ENCODE assay signal across 22 cellular contexts in genomic region chr2:120600786-120601185, GRCh38.
"Had no signal": no experiment of that assay in that cellular context is flagged by ENCODE, and none has a peak within 500 bp of the region (broad histone marks: within the 10 kb centered on the region; RNA-seq: fewer than 3 reads in every experiment).

No MANE protein-coding gene starts in this region.

- H3K9me3 ChIP-seq: colonic mucosa, esophagus squamous epithelium, neutrophil, right atrium auricular region, stomach, thoracic aorta had no signal

- H3K27ac ChIP-seq: cardiac muscle cell, colonic mucosa, esophagus squamous epithelium, gastroesophageal sphincter, hepatocyte, neutrophil, right atrium auricular region, stomach, thoracic aorta had no signal

- DNase-seq: cerebellar nuclear complex; colonic mucosa; dermis blood vessel endothelial cell; esophagus squamous epithelium; foreskin fibroblast; mesendoderm; naive B cell; stimulated activated CD4-positive, alpha-beta T cell treated with anti-CD3 and anti-CD28 coated beads, Interleukin-4, amount 100 ng/mL, for 1 hour; stimulated activated CD8-positive, alpha-beta memory T cell treated with anti-CD3 and anti-CD28 coated beads, Interleukin-4, amount 100 ng/mL, for 48 hours; stomach; substantia nigra; trophoblast cell had no signal

- H3K4me3 Mint-ChIP-seq: naive B cell; nephron; stimulated activated effector memory CD8-positive, alpha-beta T cell treated with anti-CD3 and anti-CD28 coated beads, Interleukin-12 subunit alpha, Interleukin-12 subunit beta, amount 100 ng/mL, for 72 hours had no signal

- H3K9me3 Mint-ChIP-seq: stimulated activated effector memory CD8-positive, alpha-beta T cell treated with anti-CD3 and anti-CD28 coated beads, Interleukin-12 subunit alpha, Interleukin-12 subunit beta, amount 100 ng/mL, for 72 hours had no signal

- H2AFZ ChIP-seq: hepatocyte had no signal

- H3K4me1 ChIP-seq: colonic mucosa had no signal

- ATAC-seq: gastroesophageal sphincter; stimulated activated effector memory CD8-positive, alpha-beta T cell treated with anti-CD3 and anti-CD28 coated beads, Interleukin-12 subunit alpha, Interleukin-12 subunit beta, amount 100 ng/mL, for 72 hours had no signal

- H3K27me3 ChIP-seq: colonic mucosa, hepatocyte, neutrophil, right atrium auricular region had no signal

- H3K4me1 Mint-ChIP-seq: stimulated activated effector memory CD8-positive, alpha-beta T cell treated with anti-CD3 and anti-CD28 coated beads, Interleukin-12 subunit alpha, Interleukin-12 subunit beta, amount 100 ng/mL, for 72 hours had no signal

- H3K27ac Mint-ChIP-seq: naive B cell; nephron; stimulated activated effector memory CD8-positive, alpha-beta T cell treated with anti-CD3 and anti-CD28 coated beads, Interleukin-12 subunit alpha, Interleukin-12 subunit beta, amount 100 ng/mL, for 72 hours had no signal

- H3K79me2 ChIP-seq: hepatocyte had no signal

- H3K36me3 Mint-ChIP-seq: naive B cell; stimulated activated effector memory CD8-positive, alpha-beta T cell treated with anti-CD3 and anti-CD28 coated beads, Interleukin-12 subunit alpha, Interleukin-12 subunit beta, amount 100 ng/mL, for 72 hours had no signal

- H3K4me2 ChIP-seq: hepatocyte, smooth muscle cell had no signal

- H3K36me3 ChIP-seq: cardiac muscle cell, colonic mucosa, esophagus squamous epithelium, gastroesophageal sphincter, neutrophil, right atrium auricular region, stomach, thoracic aorta had no signal

- H3K4me3 ChIP-seq: cardiac muscle cell, colonic mucosa, esophagus squamous epithelium, gastroesophageal sphincter, hepatocyte, lung, right atrium auricular region, smooth muscle cell, stomach, thoracic aorta had no signal
